10 cellular contexts compared by ENCODE assay signal in genomic region chr6:157456524-157456829, GRCh38.
DNase-seq lines count a peak whose midpoint lies in the region; ATAC-seq and TF ChIP-seq lines count a peak whose summit lies in the region.
"Had no signal": no experiment of that assay in that cellular context is flagged by ENCODE, and none has a peak within 500 bp of the region (broad histone marks: within the 10 kb centered on the region; RNA-seq: fewer than 3 reads in every experiment).

No MANE protein-coding gene starts in this region.

- H3K27me3 Mint-ChIP-seq in effector memory CD8-positive, alpha-beta T cell = no peaks in the 10 kb centered on the region
- H3K27me3 Mint-ChIP-seq: central memory CD8-positive, alpha-beta T cell had no signal

- no peaks in the 10 kb centered on the region for H3K9me3 Mint-ChIP-seq in effector memory CD8-positive, alpha-beta T cell
- H3K9me3 Mint-ChIP-seq: central memory CD8-positive, alpha-beta T cell had no signal

- TF ChIP-seq EP300 in sigmoid colon (IDR thresholded peaks at IDR 0.05) (no peak), gastroesophageal sphincter (IDR thresholded peaks at IDR 0.05) (no peak)

- peak overlapping the region in 1 of 2 donors; percentile 68 for H3K27ac Mint-ChIP-seq in effector memory CD8-positive, alpha-beta T cell

- POLR2A ChIA-PET in GM10248 (lab: Yijun Ruan, JAX) = no interaction called here

- CTCF ChIA-PET in GM10248 (lab: Yijun Ruan, JAX) = no interaction called here

- no peak overlapping the region for H3K4me3 ChIP-seq in sigmoid colon
- H3K4me3 ChIP-seq in gastroesophageal sphincter = no peak overlapping the region

- no peak overlapping the region for H3K27ac ChIP-seq in sigmoid colon
- H3K27ac ChIP-seq in gastroesophageal sphincter = no peak overlapping the region

- ATAC-seq in GM21390 (IDR thresholded peaks at IDR 0.05; ENCODE audit: unreplicated experiment) (peak; percentile 48), HG03565 (IDR thresholded peaks at IDR 0.05; ENCODE audit: unreplicated experiment) (peak; percentile 40), gastroesophageal sphincter (no peak)
- ATAC-seq in effector memory CD8-positive, alpha-beta T cell (replicated peaks) = no peak

- WGBS in sigmoid colon, 2 donors = 48 to 84% methylated on average over 4 of the region's 4 CpGs
- 71 to 73% methylated on average over 3 to 4 of the region's 4 CpGs for WGBS in gastroesophageal sphincter (ENCODE audit: low coverage in 1 of 2), 2 donors

- peaks cover 11 to 21% of the 10 kb centered on the region in 2 donors for H3K4me1 Mint-ChIP-seq in effector memory CD8-positive, alpha-beta T cell (ENCODE audit: low read depth in 2 of 2)

- TF ChIP-seq CTCF in GM10248 (IDR thresholded peaks at IDR 0.05; ENCODE audit: control extremely low read depth, extremely low read depth, low read depth, missing control alignments) (no peak), sigmoid colon (IDR thresholded peaks at IDR 0.05) (no peak), gastroesophageal sphincter (IDR thresholded peaks at IDR 0.05) (no peak)

- DNase-seq in GM10248 (ENCODE audit: extremely low spot score) = peak; percentile 57
- DNase-seq in effector memory CD8-positive, alpha-beta T cell = no peak
- no peak for DNase-seq in sigmoid colon
- DNase-seq in stimulated activated CD8-positive, alpha-beta memory T cell treated with anti-CD3 and anti-CD28 coated beads, Interleukin-4, amount 100 ng/mL, for 48 hours = no peak
- no peak for DNase-seq in AG08395 (ENCODE audit: low spot score)
- DNase-seq: NCI-H1436 treated with DMSO at 0.1 percent for 48 hours had no signal

- TF ChIP-seq POLR2A in sigmoid colon (IDR thresholded peaks at IDR 0.05) (no peak), gastroesophageal sphincter (IDR thresholded peaks at IDR 0.05) (no peak)

- intact Hi-C loops in sigmoid colon (cut with DNase I) = no loop called here

- no peaks in the 10 kb centered on the region for H3K36me3 ChIP-seq in sigmoid colon
- no peaks in the 10 kb centered on the region for H3K36me3 ChIP-seq in gastroesophageal sphincter

- H3K4me1 ChIP-seq in sigmoid colon (peaks cover 0 to 9% (median 0%) of the 10 kb centered on the region in 4 donors), gastroesophageal sphincter (peaks cover 0 to 10% (median 0%) of the 10 kb centered on the region in 3 donors)

- no peaks in the 10 kb centered on the region for H3K9me3 ChIP-seq in sigmoid colon
- no peaks in the 10 kb centered on the region for H3K9me3 ChIP-seq in gastroesophageal sphincter

- no peaks in the 10 kb centered on the region for H3K36me3 Mint-ChIP-seq in effector memory CD8-positive, alpha-beta T cell (ENCODE audit: insufficient read depth)

- H3K4me3 Mint-ChIP-seq in effector memory CD8-positive, alpha-beta T cell = peak overlapping the region; percentile 19 to 21
- H3K4me3 Mint-ChIP-seq: central memory CD8-positive, alpha-beta T cell had no signal

- H3K27me3 ChIP-seq in sigmoid colon (no peaks in the 10 kb centered on the region), gastroesophageal sphincter (no peaks in the 10 kb centered on the region)

Comparison
In these comparisons a context has a peak if more than half of its experiments do, and no peak if none do; other contexts are left out.
1. ATAC-seq: peak in GM21390 (single experiment) and HG03565 (single experiment); none in effector memory CD8-positive, alpha-beta T cell (single experiment) and gastroesophageal sphincter (single experiment).